ENCODE assay signal across 35 cellular contexts in the genomic region with DNA sequence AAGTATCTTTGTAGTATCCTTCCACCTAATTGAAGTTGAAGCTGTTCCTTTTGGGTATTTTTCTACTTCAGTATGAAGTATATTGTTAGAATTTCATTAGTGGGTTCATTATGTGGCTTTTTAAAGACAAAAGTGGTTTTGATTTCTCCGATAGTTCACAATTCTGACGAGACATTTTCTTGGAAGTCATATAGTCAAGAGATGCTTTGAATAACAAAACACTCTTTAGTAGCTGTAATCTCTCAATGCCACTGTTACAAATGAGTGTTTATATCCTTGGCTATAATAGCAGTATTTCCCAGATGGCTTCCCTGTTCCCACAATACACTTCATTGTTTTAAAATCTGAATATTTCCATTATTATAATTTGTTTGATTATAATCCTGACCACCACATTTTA.
"Had no signal": no experiment of that assay in that cellular context is flagged by ENCODE, and none has a peak within 500 bp of the region (broad histone marks: within the 10 kb centered on the region; RNA-seq: fewer than 3 reads in every experiment).

No MANE protein-coding gene starts in this region.

- DNase-seq: activated CD4-positive, alpha-beta T cell treated with anti-CD3 and anti-CD28 coated beads for 1 hour; activated CD4-positive, alpha-beta T cell treated with anti-CD3 and anti-CD28 coated beads, Interleukin-2, amount 10 ng/mL, durations not matched to agents 24 days and 14 days; activated CD4-positive, alpha-beta T cell treated with anti-CD3 and anti-CD28 coated beads, Interleukin-2, amount 50 U/mL, for 4 hours; activated CD4-positive, CD25-positive, alpha-beta regulatory T cell; activated CD8-positive, alpha-beta T cell treated with anti-CD3 and anti-CD28 coated beads for 36 hours; activated gamma-delta T cell; activated naive CD4-positive, alpha-beta T cell treated with Interleukin-2 at 50 U/mL for 16 hours; activated naive CD8-positive, alpha-beta T cell treated with anti-CD3 and anti-CD28 coated beads, Interleukin-2, amount 10 ng/mL, durations not matched to agents 7 days and 5 days; activated T-cell treated with anti-CD3 and anti-CD28 coated beads, Interleukin-2, amount 50 U/mL, for 1 hour; activated T-cell treated with anti-CD3 and anti-CD28 coated beads, Interleukin-2, amount 50 U/mL, for 72 hours; amygdala; body of pancreas; caudate nucleus; cerebellar nuclear complex; KG1; NCI-H1092 treated with DMSO at 0.1 percent for 48 hours; NCI-H1417 treated with DMSO at 0.1 percent for 48 hours; NCI-H187 treated with DMSO at 0.1 percent for 48 hours; NCI-H2081; NCI-H2171 treated with DMSO at 0.1 percent for 48 hours; NCI-H2227 treated with DMSO at 0.1 percent for 48 hours; NCI-H446; NCI-H510A treated with DMSO at 0.1 percent for 48 hours; Peyer's patch; RPMI8226; SIG-M5; SW 1271; T-helper 1 cell; T-helper 2 cell; T-helper 9 cell; WERI-Rb-1 had no signal

- H3K27ac ChIP-seq: ascending aorta, body of pancreas, breast epithelium, Peyer's patch, WERI-Rb-1 had no signal

- ATAC-seq: activated CD8-positive, alpha-beta T cell treated with anti-CD3 and anti-CD28 coated beads for 36 hours; activated T-cell treated with anti-CD3 and anti-CD28 coated beads, Interleukin-2, amount 50 U/mL, for 72 hours; activated T-helper 17 cell treated with anti-CD3 and anti-CD28 coated beads, Interleukin-2, amount 50 U/mL, for 72 hours; body of pancreas; Right ventricle myocardium inferior had no signal

- H3K27me3 ChIP-seq: ascending aorta, body of pancreas, breast epithelium, Peyer's patch had no signal

- H3K36me3 ChIP-seq: ascending aorta, breast epithelium, Peyer's patch, WERI-Rb-1 had no signal

- H3K4me3 ChIP-seq: ascending aorta, body of pancreas, breast epithelium, Peyer's patch had no signal

- H3K9me3 ChIP-seq: ascending aorta, body of pancreas, breast epithelium, Peyer's patch had no signal

- H3K4me1 ChIP-seq: breast epithelium had no signal
